In genomic region chr9:75892168-75892901, GRCh38 we compare ENCODE assay signal across 8 cellular contexts. TPM values are rescaled to one million over a fixed set of nuclear protein-coding genes. Genes with fewer than 3 reads are reported as not detected.
DNase-seq lines count a peak whose midpoint lies in the region; ATAC-seq and TF ChIP-seq lines count a peak whose summit lies in the region.

No MANE protein-coding gene starts in this region.

- peak overlapping the region in 1 of 2 donors; percentile 76 for H3K27ac Mint-ChIP-seq in activated naive CD4-positive, alpha-beta T cell treated with anti-CD3 and anti-CD28 coated beads, Interleukin-2, amount 50 U/mL, for 72 hours

- peak overlapping the region; percentile 74 for H3K4me3 ChIP-seq in psoas muscle

- H3K9me3 Mint-ChIP-seq in activated naive CD4-positive, alpha-beta T cell treated with anti-CD3 and anti-CD28 coated beads, Interleukin-2, amount 50 U/mL, for 72 hours: no peaks in the 10 kb centered on the region

- DNase-seq in NCI-H82 (lab: John Stamatoyannopoulos, UW) (peak; percentile 64), NCI-H82 treated with DMSO at 0.1 percent for 48 hours (lab: John Stamatoyannopoulos, UW; ENCODE audit: unreplicated experiment) (no peak), hippocampal formation (lab: John Stamatoyannopoulos, UW) (peak; percentile 38 to 41), psoas muscle (peak; percentile 30 to 60), glomerular visceral epithelial cell (ENCODE audit: extremely low spot score) (no peak)
- DNase-seq in activated naive CD4-positive, alpha-beta T cell treated with anti-CD3 and anti-CD28 coated beads, Interleukin-2, amount 50 U/mL, for 72 hours (ENCODE audit: low spot score in 2 of 2): peak; percentile 28 to 58
- DNase-seq in activated effector memory CD4-positive, alpha-beta T cell treated with anti-CD3 and anti-CD28 coated beads, Interleukin-2, amount 50 U/mL, for 16 hours: no peak

- WGBS in psoas muscle, 3 donors: 2 to 6% (median 3%) methylated on average over 30 to 35 of the region's 35 CpGs

- peak; percentile 9 to 58 for ATAC-seq in activated naive CD4-positive, alpha-beta T cell treated with anti-CD3 and anti-CD28 coated beads, Interleukin-2, amount 50 U/mL, for 72 hours
- ATAC-seq in psoas muscle: no peak
- no peak for ATAC-seq in HG03135 (IDR thresholded peaks at IDR 0.05; ENCODE audit: unreplicated experiment)

- H3K4me1 ChIP-seq in psoas muscle: peaks cover 6% of the 10 kb centered on the region

- intact Hi-C loops in psoas muscle (cut with DNase I): no loop called here

- H3K27me3 ChIP-seq in psoas muscle (ENCODE audit: insufficient read depth in 3 of 3, low read length in 2 of 3): peaks cover 0 to 11% (median 0%) of the 10 kb centered on the region in 3 donors

- no peaks in the 10 kb centered on the region for H3K36me3 ChIP-seq in psoas muscle (ENCODE audit: insufficient read depth in 1 of 2, low read depth in 1 of 2)

- H3K27ac ChIP-seq in psoas muscle: no peak overlapping the region

- H3K9me3 ChIP-seq in psoas muscle: no peaks in the 10 kb centered on the region

- H3K36me3 Mint-ChIP-seq in activated naive CD4-positive, alpha-beta T cell treated with anti-CD3 and anti-CD28 coated beads, Interleukin-2, amount 50 U/mL, for 72 hours: peaks cover 0 to 5% of the 10 kb centered on the region in 2 donors

- TF ChIP-seq CTCF in psoas muscle (IDR thresholded peaks at IDR 0.05): no peak

RNA-seq across cellular contexts. Expression of gene PCSK5, which starts 1.9 kb away (rescaled TPM):
- 1 to 10 TPM; 1.6 to 6.3 TPM for total RNA-seq in activated naive CD4-positive, alpha-beta T cell treated with anti-CD3 and anti-CD28 coated beads, Interleukin-2, amount 50 U/mL, for 72 hours
- 1 to 10 TPM; 1.8 to 4.4 (median 3.7) TPM for total RNA-seq in psoas muscle
- polyA plus RNA-seq in psoas muscle: 1 to 10 TPM in 1 of 3 donors, under 1 TPM in 2; 0.75 to 2.3 (median 0.79) TPM

Comparison
In these comparisons a context has a peak if more than half of its experiments do, and no peak if none do; other contexts are left out.
1. DNase-seq: peak in NCI-H82 (single experiment), activated naive CD4-positive, alpha-beta T cell treated with anti-CD3 and anti-CD28 coated beads, Interleukin-2, amount 50 U/mL, for 72 hours (2 of 2), hippocampal formation (2 of 2) and psoas muscle (2 of 2); none in NCI-H82 treated with DMSO at 0.1 percent for 48 hours (single experiment), activated effector memory CD4-positive, alpha-beta T cell treated with anti-CD3 and anti-CD28 coated beads, Interleukin-2, amount 50 U/mL, for 16 hours (single experiment) and glomerular visceral epithelial cell (single experiment).
2. ATAC-seq: peak in activated naive CD4-positive, alpha-beta T cell treated with anti-CD3 and anti-CD28 coated beads, Interleukin-2, amount 50 U/mL, for 72 hours (2 of 2); none in psoas muscle (0 of 4) and HG03135 (single experiment).